ENCODE assay signal across 1 cellular context in genomic region chr7:130151591-130152269, GRCh38.
TF ChIP-seq lines count a peak whose summit lies in the region.

No MANE protein-coding gene starts in this region.

TF ChIP-seq in K562, 482 proteins besides CTCF, POLR2A, EP300 and RAD21 (continued from another document and continues in another):
- no peak for TF ChIP-seq CBFA2T3 (IDR thresholded peaks at IDR 0.05)
- no peak for TF ChIP-seq TOE1 (IDR thresholded peaks at IDR 0.05; ENCODE audit: borderline replicate concordance)
- TF ChIP-seq TOE1 (CRISPR knock-in tag; IDR thresholded peaks at IDR 0.05; ENCODE audit: borderline replicate concordance, low read depth): no peak
- TF ChIP-seq IRF2 (CRISPR knock-in tag; IDR thresholded peaks at IDR 0.05): 0 out of 2 replicates have a peak, but pooled peaks have one; percentile 9
- TF ChIP-seq ZNF609 (CRISPR knock-in tag; IDR thresholded peaks at IDR 0.05; ENCODE audit: borderline replicate concordance): no peak
- no peak for TF ChIP-seq FOS (IDR thresholded peaks at IDR 0.05; ENCODE audit: extremely low read depth, insufficient read length)
- no peak for TF ChIP-seq UBTF (IDR thresholded peaks at IDR 0.05; ENCODE audit: borderline replicate concordance in 1 of 2, low read depth in 2 of 2, low read length in 2 of 2)
- no peak for TF ChIP-seq HIVEP1 (CRISPR knock-in tag; IDR thresholded peaks at IDR 0.05)
- TF ChIP-seq ZNF23 (CRISPR knock-in tag; IDR thresholded peaks at IDR 0.05): no peak
- TF ChIP-seq ZNF197 (CRISPR knock-in tag; IDR thresholded peaks at IDR 0.05; ENCODE audit: low read depth): no peak
- TF ChIP-seq ZNF436 (CRISPR knock-in tag; IDR thresholded peaks at IDR 0.05): no peak
- no peak for TF ChIP-seq JUN (IDR thresholded peaks at IDR 0.05; ENCODE audit: borderline replicate concordance, low read depth, low read length)
- TF ChIP-seq JUN (CRISPR knock-in tag; IDR thresholded peaks at IDR 0.05; ENCODE audit: borderline replicate concordance): 0 out of 2 replicates have a peak, but pooled peaks have one; percentile 49
- peak; percentile 25; the same call in 1 of the 2 replicates for TF ChIP-seq TFAP4 (CRISPR knock-in tag; IDR thresholded peaks at IDR 0.05; ENCODE audit: borderline replicate concordance)
- TF ChIP-seq ZNF212 (CRISPR knock-in tag; IDR thresholded peaks at IDR 0.05): no peak
- TF ChIP-seq ZFPM2 (CRISPR knock-in tag; IDR thresholded peaks at IDR 0.05): no peak
- no peak for TF ChIP-seq ZNF174 (CRISPR knock-in tag; IDR thresholded peaks at IDR 0.05)
- no peak for TF ChIP-seq JUNB (CRISPR knock-in tag; conservative IDR thresholded peaks at IDR 0.05)
- no peak for TF ChIP-seq ZBTB9 (CRISPR knock-in tag; IDR thresholded peaks at IDR 0.05)
- no peak for TF ChIP-seq ZBTB7A (IDR thresholded peaks at IDR 0.05; ENCODE audit: borderline replicate concordance, control insufficient read depth, low read depth, low read length)
- no peak for TF ChIP-seq NBN (IDR thresholded peaks at IDR 0.05; ENCODE audit: low read depth)
- TF ChIP-seq ZNF57 (CRISPR knock-in tag; IDR thresholded peaks at IDR 0.05): no peak
- TF ChIP-seq ZBTB2 (IDR thresholded peaks at IDR 0.05): no peak
- peak; percentile 76 for TF ChIP-seq CBFB (CRISPR knock-in tag; IDR thresholded peaks at IDR 0.05)
- TF ChIP-seq CXXC5 (CRISPR knock-in tag; IDR thresholded peaks at IDR 0.05): no peak
- no peak for TF ChIP-seq MCM2 (IDR thresholded peaks at IDR 0.05; ENCODE audit: low read depth)
- TF ChIP-seq PRMT5 (CRISPR knock-in tag; IDR thresholded peaks at IDR 0.05): no peak
- TF ChIP-seq ZBTB34 (CRISPR knock-in tag; IDR thresholded peaks at IDR 0.05): no peak
- no peak for TF ChIP-seq E2F8 (IDR thresholded peaks at IDR 0.05; ENCODE audit: low read depth, partially characterized antibody)
- no peak for TF ChIP-seq HES1 (IDR thresholded peaks at IDR 0.05; ENCODE audit: low read depth)
- TF ChIP-seq THAP12 (CRISPR knock-in tag; IDR thresholded peaks at IDR 0.05): no peak
- TF ChIP-seq ZBTB1 (CRISPR knock-in tag; IDR thresholded peaks at IDR 0.05; ENCODE audit: borderline replicate concordance, low read depth): peak; percentile 97
- no peak for TF ChIP-seq ARID3B (CRISPR knock-in tag; IDR thresholded peaks at IDR 0.05; ENCODE audit: borderline replicate concordance)
- no peak for TF ChIP-seq POLR2AphosphoS5 (IDR thresholded peaks at IDR 0.05; ENCODE audit: control insufficient read depth, insufficient read depth, low read depth, low read length)
- no peak for TF ChIP-seq ZNF764 (CRISPR knock-in tag; IDR thresholded peaks at IDR 0.05; ENCODE audit: low read depth)
- TF ChIP-seq HMG20A (CRISPR knock-in tag; conservative IDR thresholded peaks at IDR 0.05): no peak
- no peak for TF ChIP-seq ELK1 (CRISPR knock-in tag; IDR thresholded peaks at IDR 0.05)
- no peak for TF ChIP-seq GTF2A2 (tag; IDR thresholded peaks at IDR 0.05)
